17 cellular contexts compared by ENCODE assay signal in the genomic region with DNA sequence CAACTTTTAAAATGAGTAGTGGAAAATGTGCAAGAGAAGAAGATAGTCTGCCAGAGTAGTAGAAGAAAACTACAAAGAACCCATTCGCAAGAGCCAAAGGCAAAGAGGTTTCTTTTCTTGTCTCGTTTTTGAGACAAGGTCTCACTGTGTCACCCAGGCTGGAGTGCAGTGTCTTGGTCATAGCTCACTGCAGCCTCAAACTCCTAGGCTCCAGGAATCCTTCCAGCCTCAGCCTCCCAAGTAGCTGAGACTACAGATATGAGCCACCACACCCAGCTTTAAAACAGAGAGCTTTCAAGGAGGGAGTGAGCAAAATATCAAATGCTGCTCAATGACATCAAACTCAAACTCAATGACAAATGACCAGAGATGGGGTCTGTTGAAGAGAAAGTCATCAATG. TPM values are rescaled to one million over a fixed set of nuclear protein-coding genes. Genes with fewer than 3 reads are reported as not detected.
DNase-seq lines count a peak whose midpoint lies in the region; ATAC-seq lines count a peak whose summit lies in the region.
"Had no signal": no experiment of that assay in that cellular context is flagged by ENCODE, and none has a peak within 500 bp of the region (broad histone marks: within the 10 kb centered on the region; RNA-seq: fewer than 3 reads in every experiment).

No MANE protein-coding gene starts in this region.

- H3K27ac Mint-ChIP-seq in activated CD4-positive, alpha-beta T cell treated with anti-CD3 and anti-CD28 coated beads for 36 hours, result peak overlapping the region; percentile 94
- H3K27ac Mint-ChIP-seq in activated naive CD4-positive, alpha-beta T cell treated with anti-CD3 and anti-CD28 coated beads, Interleukin-2, amount 50 U/mL, for 24 hours, result peak overlapping the region; percentile 95
- H3K27ac Mint-ChIP-seq in activated CD4-positive, alpha-beta memory T cell treated with anti-CD3 and anti-CD28 coated beads for 36 hours, result peak overlapping the region; percentile 99
- peak overlapping the region; percentile 82 for H3K27ac Mint-ChIP-seq in activated naive CD8-positive, alpha-beta T cell treated with anti-CD3 and anti-CD28 coated beads for 36 hours

- no peak overlapping the region for H3K4me3 Mint-ChIP-seq in activated CD4-positive, alpha-beta T cell treated with anti-CD3 and anti-CD28 coated beads for 36 hours
- peak overlapping the region; percentile 43 for H3K4me3 Mint-ChIP-seq in activated naive CD4-positive, alpha-beta T cell treated with anti-CD3 and anti-CD28 coated beads, Interleukin-2, amount 50 U/mL, for 24 hours
- peak overlapping the region; percentile 61 for H3K4me3 Mint-ChIP-seq in activated CD4-positive, alpha-beta memory T cell treated with anti-CD3 and anti-CD28 coated beads for 36 hours
- H3K4me3 Mint-ChIP-seq in activated naive CD8-positive, alpha-beta T cell treated with anti-CD3 and anti-CD28 coated beads for 36 hours, result no peak overlapping the region
- H3K4me3 Mint-ChIP-seq: CD14-positive monocyte had no signal

- intact Hi-C loops in activated CD4-positive, alpha-beta T cell treated with anti-CD3 and anti-CD28 coated beads for 36 hours (cut with DNase I, micrococcal nuclease), result loop anchor here (1.0 to 10.0 kb wide), 5 partner anchors 15 to 891 kb away; no protein-coding TSS in a partner anchor
- intact Hi-C loops in activated CD4-positive, alpha-beta memory T cell treated with anti-CD3 and anti-CD28 coated beads for 36 hours (cut with micrococcal nuclease), result loop anchor here (1.0 to 10.0 kb wide), 3 partner anchors 129 to 829 kb away; no protein-coding TSS in a partner anchor

- POLR2A ChIA-PET in activated CD4-positive, alpha-beta T cell treated with anti-CD3 and anti-CD28 coated beads for 36 hours (lab: Charles Lee), result interaction anchor here (0.6 to 0.9 kb wide), 3 partner anchors 12 to 230 kb away, joined by 3 to 8 read pairs (median 4); no protein-coding TSS in a partner anchor
- POLR2A ChIA-PET in activated CD4-positive, alpha-beta memory T cell treated with anti-CD3 and anti-CD28 coated beads for 36 hours (lab: Charles Lee), result interaction anchor here (1.7 to 2.6 kb wide), 3 partner anchors 12 to 20 kb away, joined by 9 to 28 read pairs (median 16); no protein-coding TSS in a partner anchor

- CTCF ChIA-PET in activated CD4-positive, alpha-beta T cell treated with anti-CD3 and anti-CD28 coated beads for 36 hours (lab: Charles Lee), result interaction anchor here (0.6 to 1.3 kb wide), 9 partner anchors 13 to 409 kb away, joined by 3 to 5 read pairs (median 3); no protein-coding TSS in a partner anchor
- CTCF ChIA-PET in activated CD4-positive, alpha-beta memory T cell treated with anti-CD3 and anti-CD28 coated beads for 36 hours (lab: Charles Lee), result interaction anchor here (1.2 to 2.3 kb wide), 3 partner anchors 15 to 36 kb away, joined by 4 to 12 read pairs (median 11); no protein-coding TSS in a partner anchor

- H3K9me3 Mint-ChIP-seq in activated CD4-positive, alpha-beta T cell treated with anti-CD3 and anti-CD28 coated beads for 36 hours (ENCODE audit: low read depth), result peaks cover 10% of the 10 kb centered on the region
- no peaks in the 10 kb centered on the region for H3K9me3 Mint-ChIP-seq in activated naive CD4-positive, alpha-beta T cell treated with anti-CD3 and anti-CD28 coated beads, Interleukin-2, amount 50 U/mL, for 24 hours
- H3K9me3 Mint-ChIP-seq in activated CD4-positive, alpha-beta memory T cell treated with anti-CD3 and anti-CD28 coated beads for 36 hours, result peaks cover 14% of the 10 kb centered on the region
- H3K9me3 Mint-ChIP-seq in activated naive CD8-positive, alpha-beta T cell treated with anti-CD3 and anti-CD28 coated beads for 36 hours, result peaks cover 9% of the 10 kb centered on the region

- peaks cover 26% of the 10 kb centered on the region for H3K36me3 Mint-ChIP-seq in activated CD4-positive, alpha-beta T cell treated with anti-CD3 and anti-CD28 coated beads for 36 hours (ENCODE audit: low read depth)
- peaks cover 5% of the 10 kb centered on the region for H3K36me3 Mint-ChIP-seq in activated naive CD4-positive, alpha-beta T cell treated with anti-CD3 and anti-CD28 coated beads, Interleukin-2, amount 50 U/mL, for 24 hours
- H3K36me3 Mint-ChIP-seq in activated CD4-positive, alpha-beta memory T cell treated with anti-CD3 and anti-CD28 coated beads for 36 hours, result peaks cover 45% of the 10 kb centered on the region
- peaks cover 14% of the 10 kb centered on the region for H3K36me3 Mint-ChIP-seq in activated naive CD8-positive, alpha-beta T cell treated with anti-CD3 and anti-CD28 coated beads for 36 hours
- H3K36me3 Mint-ChIP-seq: CD14-positive monocyte had no signal

- DNase-seq in activated CD4-positive, alpha-beta T cell treated with anti-CD3 and anti-CD28 coated beads for 36 hours, result peak; percentile 44
- DNase-seq in activated CD4-positive, alpha-beta T cell treated with anti-CD3 and anti-CD28 coated beads for 1 hour, result no peak
- no peak for DNase-seq in activated naive CD4-positive, alpha-beta T cell (lab: John Stamatoyannopoulos, UW)
- DNase-seq in activated CD4-positive, alpha-beta memory T cell treated with anti-CD3 and anti-CD28 coated beads for 36 hours, result peak; percentile 52
- DNase-seq in activated naive CD8-positive, alpha-beta T cell treated with anti-CD3 and anti-CD28 coated beads for 36 hours, result no peak
- DNase-seq in AML-193 (lab: John Stamatoyannopoulos, UW), result no peak
- DNase-seq in NCI-H345 (lab: John Stamatoyannopoulos, UW), result no peak
- DNase-seq: DMS79, NCI-H1417, NCI-H187 treated with DMSO at 0.1 percent for 48 hours, NCI-H226, NCI-H524 treated with DMSO at 0.1 percent for 48 hours, PC-9 had no signal

- peaks cover 66% of the 10 kb centered on the region for H3K4me1 Mint-ChIP-seq in activated CD4-positive, alpha-beta T cell treated with anti-CD3 and anti-CD28 coated beads for 36 hours
- H3K4me1 Mint-ChIP-seq in activated naive CD4-positive, alpha-beta T cell treated with anti-CD3 and anti-CD28 coated beads, Interleukin-2, amount 50 U/mL, for 24 hours, result peaks cover 65% of the 10 kb centered on the region
- H3K4me1 Mint-ChIP-seq in activated CD4-positive, alpha-beta memory T cell treated with anti-CD3 and anti-CD28 coated beads for 36 hours (ENCODE audit: low read depth), result peaks cover 71% of the 10 kb centered on the region
- peaks cover 48% of the 10 kb centered on the region for H3K4me1 Mint-ChIP-seq in activated naive CD8-positive, alpha-beta T cell treated with anti-CD3 and anti-CD28 coated beads for 36 hours
- H3K4me1 Mint-ChIP-seq: CD14-positive monocyte had no signal

- peak; percentile 21 for ATAC-seq in activated CD4-positive, alpha-beta T cell treated with anti-CD3 and anti-CD28 coated beads for 36 hours

- no peaks in the 10 kb centered on the region for H3K27me3 Mint-ChIP-seq in activated CD4-positive, alpha-beta T cell treated with anti-CD3 and anti-CD28 coated beads for 36 hours
- no peaks in the 10 kb centered on the region for H3K27me3 Mint-ChIP-seq in activated naive CD4-positive, alpha-beta T cell treated with anti-CD3 and anti-CD28 coated beads, Interleukin-2, amount 50 U/mL, for 24 hours
- H3K27me3 Mint-ChIP-seq in activated CD4-positive, alpha-beta memory T cell treated with anti-CD3 and anti-CD28 coated beads for 36 hours, result no peaks in the 10 kb centered on the region
- peaks cover under 1% of the 10 kb centered on the region for H3K27me3 Mint-ChIP-seq in activated naive CD8-positive, alpha-beta T cell treated with anti-CD3 and anti-CD28 coated beads for 36 hours

RNA-seq across cellular contexts. Expression of a gene that starts 9.5 kb away (rescaled TPM):
- 1 to 10 TPM; 7.1 to 9.3 TPM for total RNA-seq in activated CD4-positive, alpha-beta T cell treated with anti-CD3 and anti-CD28 coated beads for 36 hours
- total RNA-seq in activated CD4-positive, alpha-beta memory T cell treated with anti-CD3 and anti-CD28 coated beads for 36 hours, result 10 to 100 TPM; 16.8 to 17.7 TPM
- total RNA-seq in activated naive CD8-positive, alpha-beta T cell treated with anti-CD3 and anti-CD28 coated beads for 36 hours, result under 1 TPM in 1 of 2 experiments, not detected in 1; 0.08 TPM
- total RNA-seq: PC-9 had no signal

RNA-seq across cellular contexts. Expression of a gene that starts 40.9 kb away (rescaled TPM):
- total RNA-seq in activated CD4-positive, alpha-beta T cell treated with anti-CD3 and anti-CD28 coated beads for 36 hours, result under 1 TPM in 1 of 2 experiments, not detected in 1; 0.11 TPM
- 1 to 10 TPM in 1 of 2 experiments, under 1 TPM in 1; 0.70 to 1.2 TPM for total RNA-seq in activated CD4-positive, alpha-beta memory T cell treated with anti-CD3 and anti-CD28 coated beads for 36 hours
- total RNA-seq in activated naive CD8-positive, alpha-beta T cell treated with anti-CD3 and anti-CD28 coated beads for 36 hours, result not detected
- total RNA-seq: HT1080, M059J, PC-9 had no signal

Comparison
In these comparisons a context has a peak if more than half of its experiments do, and no peak if none do; other contexts are left out.
1. DNase-seq: peak in activated CD4-positive, alpha-beta T cell treated with anti-CD3 and anti-CD28 coated beads for 36 hours (single experiment) and activated CD4-positive, alpha-beta memory T cell treated with anti-CD3 and anti-CD28 coated beads for 36 hours (single experiment); none in activated CD4-positive, alpha-beta T cell treated with anti-CD3 and anti-CD28 coated beads for 1 hour (single experiment), activated naive CD4-positive, alpha-beta T cell (0 of 4), activated naive CD8-positive, alpha-beta T cell treated with anti-CD3 and anti-CD28 coated beads for 36 hours (single experiment), AML-193 (0 of 2) and NCI-H345 (single experiment).
2. H3K4me3 Mint-ChIP-seq: peak in activated naive CD4-positive, alpha-beta T cell treated with anti-CD3 and anti-CD28 coated beads, Interleukin-2, amount 50 U/mL, for 24 hours (single experiment) and activated CD4-positive, alpha-beta memory T cell treated with anti-CD3 and anti-CD28 coated beads for 36 hours (single experiment); none in activated CD4-positive, alpha-beta T cell treated with anti-CD3 and anti-CD28 coated beads for 36 hours (single experiment) and activated naive CD8-positive, alpha-beta T cell treated with anti-CD3 and anti-CD28 coated beads for 36 hours (single experiment).
3. RNA of a gene that starts 9.5 kb away (total RNA-seq): 16.8 to 17.7 TPM in activated CD4-positive, alpha-beta memory T cell treated with anti-CD3 and anti-CD28 coated beads for 36 hours and 7.1 to 9.3 TPM in activated CD4-positive, alpha-beta T cell treated with anti-CD3 and anti-CD28 coated beads for 36 hours; 0.08 TPM in activated naive CD8-positive, alpha-beta T cell treated with anti-CD3 and anti-CD28 coated beads for 36 hours; every median in the first group is over 4 times any median in the second.
4. Peak in every context shown above with its lines, with median percentiles within 50 percentile points of each other: H3K27ac Mint-ChIP-seq.